In the genomic region with DNA sequence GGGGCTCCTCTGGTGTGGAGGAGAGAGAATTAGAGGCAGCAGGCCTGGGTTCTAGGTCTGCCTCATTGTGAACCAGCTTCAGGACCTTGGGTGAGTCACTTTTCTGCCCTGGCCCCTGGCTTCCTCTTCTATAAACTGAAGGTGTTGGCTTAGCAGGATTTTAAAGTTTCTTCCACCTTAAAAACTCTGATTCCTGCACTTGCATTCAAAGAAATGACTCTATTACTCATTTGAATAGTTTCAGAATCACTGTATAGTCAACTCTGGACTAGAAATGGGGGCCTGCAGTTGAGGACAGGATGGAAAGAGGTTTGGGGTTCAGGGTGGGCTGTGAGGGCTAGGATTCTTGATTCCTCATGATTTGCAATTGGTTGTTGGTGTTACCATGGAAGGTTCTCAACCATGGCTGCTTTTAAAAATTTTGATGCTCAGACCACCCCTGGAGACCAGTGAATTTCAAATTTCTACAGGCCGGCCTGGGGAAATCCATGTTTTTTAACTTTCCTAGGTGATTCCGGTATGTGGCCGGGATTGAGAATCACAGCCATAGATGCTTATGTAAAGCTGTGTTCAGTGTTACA, we compare ENCODE assay signal across 8 cellular contexts. TPM values are rescaled to one million over a fixed set of nuclear protein-coding genes. Genes with fewer than 3 reads are reported as not detected.
A peak's percentile ranks its signal among the peaks of the same experiment; 100 is the strongest.
DNase-seq lines count a peak whose midpoint lies in the region; ATAC-seq and TF ChIP-seq lines count a peak whose summit lies in the region.

No MANE protein-coding gene starts in this region.

- peaks cover 0 to 6% (median under 1%) of the 10 kb centered on the region in 3 donors for H3K36me3 Mint-ChIP-seq in immature natural killer cell

- H3K4me3 ChIP-seq in GM06990 (replicated peaks; ENCODE audit: low read depth, low read length) (peak overlapping the region; percentile 35), Peyer's patch (no peak overlapping the region), H7 (ENCODE audit: insufficient read depth, low read depth, low read length) (no peak overlapping the region)

- H3K27ac ChIP-seq in Peyer's patch: peak overlapping the region in 3 of 4 donors; percentile 16 to 71 (median 51)

- H3K27me3 Mint-ChIP-seq in immature natural killer cell (ENCODE audit: low read depth in 3 of 3): peaks cover 9 to 35% (median 31%) of the 10 kb centered on the region in 3 donors

- ATAC-seq in GM21576 (IDR thresholded peaks at IDR 0.05; ENCODE audit: unreplicated experiment): peak; percentile 21

- no peaks in the 10 kb centered on the region for H3K9me3 ChIP-seq in Peyer's patch

- peaks cover 99 to 100% of the 10 kb centered on the region in 2 donors for H3K4me1 Mint-ChIP-seq in immature natural killer cell

- H3K4me3 Mint-ChIP-seq in immature natural killer cell: peak overlapping the region; percentile 51 to 87 (median 75)

- DNase-seq in GM06990 (ENCODE audit: extremely low read depth, insufficient read length): peak; percentile 79
- no peak for DNase-seq in Peyer's patch
- peak in 1 of 3 donors; percentile 32 for DNase-seq in immature natural killer cell
- DNase-seq in NCI-H524 treated with DMSO at 0.1 percent for 48 hours (lab: John Stamatoyannopoulos, UW): no peak
- no peak for DNase-seq in cerebellar nuclear complex (lab: John Stamatoyannopoulos, UW)
- no peak for DNase-seq in H7
- DNase-seq in activated CD8-positive, alpha-beta memory T cell treated with anti-CD3 and anti-CD28 coated beads, Interleukin-2, amount 50 U/mL, for 48 hours: no peak

- H3K27me3 ChIP-seq in GM06990 (replicated peaks; ENCODE audit: control insufficient read depth, insufficient read depth, low read length): no peaks in the 10 kb centered on the region
- H3K27me3 ChIP-seq in Peyer's patch: no peaks in the 10 kb centered on the region
- no peaks in the 10 kb centered on the region for H3K27me3 ChIP-seq in H7 (ENCODE audit: control insufficient read depth, insufficient read depth, low read length)

- TF ChIP-seq CTCF in GM06990 (IDR thresholded peaks at IDR 0.05; ENCODE audit: insufficient read depth, low read length, poor library complexity, severe bottlenecking) (no peak), Peyer's patch (IDR thresholded peaks at IDR 0.05) (no peak)

- no peaks in the 10 kb centered on the region for H3K36me3 ChIP-seq in GM06990 (ENCODE audit: control insufficient read depth, insufficient read depth, low read length)
- no peaks in the 10 kb centered on the region for H3K36me3 ChIP-seq in Peyer's patch
- no peaks in the 10 kb centered on the region; the same call in 1 of the 2 replicates for H3K36me3 ChIP-seq in H7 (replicated peaks; ENCODE audit: control insufficient read depth, insufficient read depth, low read length)

- peaks cover 3 to 93% (median 42%) of the 10 kb centered on the region in 4 donors for H3K4me1 ChIP-seq in Peyer's patch

- H3K9me3 Mint-ChIP-seq in immature natural killer cell: no peaks in the 10 kb centered on the region

- H3K27ac Mint-ChIP-seq in immature natural killer cell: peak overlapping the region; percentile 83 to 94 (median 88)

- no peak for TF ChIP-seq POLR2A in Peyer's patch (IDR thresholded peaks at IDR 0.05)

RNA-seq across cellular contexts. Expression of a gene that starts 19.9 kb away (rescaled TPM):
- 10 to 100 TPM; 43.7 to 80.0 (median 60.2) TPM for total RNA-seq in Peyer's patch
- 10 to 100 TPM in 2 of 3 donors, 1 to 10 TPM in 1; 8.9 to 11.9 (median 10.0) TPM for polyA plus RNA-seq in immature natural killer cell
- 29.2 and 30.8 TPM in 2 replicates for total RNA-seq in H7 (2014; rRNA removed; shearing (Covaris generic))
